Comparison of ENCODE assay signal across 11 cellular contexts in the genomic region with DNA sequence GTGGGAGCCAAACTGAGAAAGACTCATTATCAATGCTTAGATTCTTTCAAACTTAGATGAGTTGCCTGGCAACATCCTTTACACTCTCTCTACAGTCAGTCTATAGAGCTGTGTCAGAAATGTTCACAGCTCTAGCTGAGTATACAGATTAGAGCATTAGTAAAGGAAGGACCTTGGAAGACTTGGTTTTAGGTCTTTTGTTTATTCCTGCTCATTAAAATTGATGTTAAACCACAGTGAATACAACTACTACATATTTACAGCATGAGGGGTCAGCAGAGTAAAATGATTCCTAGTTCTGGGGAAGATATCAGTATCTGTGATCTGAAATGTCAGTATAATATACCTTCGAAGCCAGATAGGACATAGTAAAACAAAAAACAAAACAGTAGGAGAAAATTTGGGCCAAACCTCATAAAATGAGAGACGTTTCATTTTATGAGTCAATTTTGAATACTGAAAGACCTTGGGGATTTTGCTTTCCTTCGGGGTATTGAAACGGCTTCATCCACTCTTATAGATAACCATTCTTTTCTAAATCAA.
DNase-seq lines count a peak whose midpoint lies in the region; ATAC-seq and TF ChIP-seq lines count a peak whose summit lies in the region.
"Had no signal": no experiment of that assay in that cellular context is flagged by ENCODE, and none has a peak within 500 bp of the region (broad histone marks: within the 10 kb centered on the region; RNA-seq: fewer than 3 reads in every experiment).

No MANE protein-coding gene starts in this region.

- TF ChIP-seq CTCF in brain (conservative IDR thresholded peaks at IDR 0.05) (no peak), gastroesophageal sphincter (IDR thresholded peaks at IDR 0.05) (no peak)

- H3K36me3 ChIP-seq in HUES48 (ENCODE audit: control insufficient read depth, insufficient read depth, low read length) (no peaks in the 10 kb centered on the region), gastroesophageal sphincter (no peaks in the 10 kb centered on the region)

- H3K4me3 ChIP-seq in HUES48 (ENCODE audit: low read depth, low read length) (no peak overlapping the region), gastroesophageal sphincter (no peak overlapping the region)
- H3K4me3 ChIP-seq: mucosa of descending colon had no signal

- TF ChIP-seq EP300 in gastroesophageal sphincter (IDR thresholded peaks at IDR 0.05) = no peak

- peak overlapping the region; percentile 85 to 98 (median 97) for H3K27ac Mint-ChIP-seq in brain
- H3K27ac Mint-ChIP-seq: activated T-cell treated with anti-CD3 and anti-CD28 coated beads, Interleukin-2, amount 50 U/mL, for 24 hours had no signal

- peaks cover 4% of the 10 kb centered on the region for H3K36me3 Mint-ChIP-seq in brain

- no peak for TF ChIP-seq POLR2A in gastroesophageal sphincter (IDR thresholded peaks at IDR 0.05)

- H3K9me3 ChIP-seq in HUES48 (ENCODE audit: control insufficient read depth, insufficient read depth, low read length) = no peaks in the 10 kb centered on the region
- peaks cover 0 to 2% (median 0%) of the 10 kb centered on the region in 3 donors for H3K9me3 ChIP-seq in gastroesophageal sphincter
- H3K9me3 ChIP-seq: mucosa of descending colon had no signal

- peak overlapping the region; percentile 76 to 90 (median 78) for H3K4me3 Mint-ChIP-seq in brain
- H3K4me3 Mint-ChIP-seq: activated T-cell treated with anti-CD3 and anti-CD28 coated beads, Interleukin-2, amount 50 U/mL, for 24 hours had no signal

- peak; percentile 5 for DNase-seq in AG08396 (ENCODE audit: low spot score)
- peak; percentile 56 for DNase-seq in medulla oblongata (ENCODE audit: extremely low spot score)
- no peak for DNase-seq in SK-N-DZ (ENCODE audit: low spot score)
- no peak for DNase-seq in iPS-NIHi7 (ENCODE audit: extremely low spot score)
- DNase-seq: activated T-cell treated with anti-CD3 and anti-CD28 coated beads, Interleukin-2, amount 50 U/mL, for 24 hours; central memory CD4-positive, alpha-beta T cell; mucosa of descending colon had no signal

- no peak overlapping the region for H3K9ac ChIP-seq in HUES48 (ENCODE audit: low read depth, low read length)

- H3K27me3 Mint-ChIP-seq in brain = no peaks in the 10 kb centered on the region
- H3K27me3 Mint-ChIP-seq: activated T-cell treated with anti-CD3 and anti-CD28 coated beads, Interleukin-2, amount 50 U/mL, for 24 hours had no signal

- ATAC-seq in gastroesophageal sphincter (no peak), GM19035 (IDR thresholded peaks at IDR 0.05; ENCODE audit: unreplicated experiment) (no peak)
- ATAC-seq: mucosa of descending colon had no signal

- H3K27me3 ChIP-seq in HUES48 (ENCODE audit: control insufficient read depth, insufficient read depth, low read length) = no peaks in the 10 kb centered on the region
- H3K27me3 ChIP-seq in gastroesophageal sphincter = no peaks in the 10 kb centered on the region

- H3K9me3 Mint-ChIP-seq in brain = no peaks in the 10 kb centered on the region
- H3K9me3 Mint-ChIP-seq: activated T-cell treated with anti-CD3 and anti-CD28 coated beads, Interleukin-2, amount 50 U/mL, for 24 hours had no signal

- H3K27ac ChIP-seq in HUES48 (ENCODE audit: low read depth, low read length) (peak overlapping the region; percentile 48), gastroesophageal sphincter (peak overlapping the region in 1 of 4 donors; percentile 18)

- 57 to 61% methylated on average over 4 of the region's 4 CpGs for WGBS in gastroesophageal sphincter (ENCODE audit: low coverage in 1 of 2), 2 donors

- peaks cover 35% of the 10 kb centered on the region for H3K4me1 ChIP-seq in HUES48 (ENCODE audit: control insufficient read depth, insufficient read depth, low read length)
- H3K4me1 ChIP-seq in gastroesophageal sphincter = peaks cover 0 to 26% (median 5%) of the 10 kb centered on the region in 3 donors

- peaks cover 91% of the 10 kb centered on the region for H3K4me1 Mint-ChIP-seq in brain

Comparison
In these comparisons a context has a peak if more than half of its experiments do, and no peak if none do; other contexts are left out.
1. DNase-seq: peak in AG08396 (single experiment) and medulla oblongata (single experiment); none in SK-N-DZ (single experiment) and iPS-NIHi7 (single experiment).